In genomic region chr16:23060458-23061320, GRCh38 we compare ENCODE assay signal across 8 cellular contexts.
DNase-seq lines count a peak whose midpoint lies in the region; ATAC-seq and TF ChIP-seq lines count a peak whose summit lies in the region.

No MANE protein-coding gene starts in this region.

- no peak overlapping the region for H2AFZ ChIP-seq in GM23338

- no peak overlapping the region; the same call in 1 of the 2 replicates for H3K27ac Mint-ChIP-seq in GM23338
- H3K27ac Mint-ChIP-seq in chondrocyte (ENCODE audit: unreplicated experiment): no peak overlapping the region

- no peaks in the 10 kb centered on the region for H4K20me1 ChIP-seq in GM23338 (replicated peaks; ENCODE audit: insufficient read depth)

- H3K27ac ChIP-seq in GM23338 (ENCODE audit: low read depth): no peak overlapping the region

- no peaks in the 10 kb centered on the region for H3K36me3 ChIP-seq in GM23338 (ENCODE audit: insufficient read depth)

- H3K36me3 Mint-ChIP-seq in GM23338 (ENCODE audit: low read depth) (no peaks in the 10 kb centered on the region), chondrocyte (ENCODE audit: low read depth) (peaks cover 2% of the 10 kb centered on the region)

- H3K9me2 ChIP-seq in GM23338 (ENCODE audit: insufficient read depth): no peaks in the 10 kb centered on the region

- no peaks in the 10 kb centered on the region for H3K79me2 ChIP-seq in GM23338 (replicated peaks; ENCODE audit: insufficient read depth)

- peak; percentile 97 for TF ChIP-seq CTCF in AG10803 (conservative IDR thresholded peaks at IDR 0.05; ENCODE audit: low read length)
- TF ChIP-seq CTCF in GM23338 (conservative IDR thresholded peaks at IDR 0.05; ENCODE audit: low read depth in 2 of 2): peak; percentile 83 to 90
- peak; percentile 92 for TF ChIP-seq CTCF in chondrocyte (IDR thresholded peaks at IDR 0.05)

- H3K4me1 ChIP-seq in GM23338 (ENCODE audit: insufficient read depth): peaks cover 4% of the 10 kb centered on the region

- H3K4me3 Mint-ChIP-seq in GM23338 (no peak overlapping the region), chondrocyte (ENCODE audit: unreplicated experiment) (no peak overlapping the region)

- ATAC-seq in GM23338 (peak; percentile 88), left lobe of liver (peak; percentile 98), GM19455 (IDR thresholded peaks at IDR 0.05; ENCODE audit: unreplicated experiment) (no peak)

- H3K4me1 Mint-ChIP-seq in GM23338 (peaks cover 25% of the 10 kb centered on the region), chondrocyte (ENCODE audit: low read depth) (peaks cover 8% of the 10 kb centered on the region)

- H3K4me3 ChIP-seq in AG10803 (ENCODE audit: low read length) (no peak overlapping the region), GM23338 (no peak overlapping the region)

- H3K9me3 Mint-ChIP-seq in GM23338: no peaks in the 10 kb centered on the region
- H3K9me3 Mint-ChIP-seq in chondrocyte (ENCODE audit: low read depth): peaks cover 8% of the 10 kb centered on the region

- no peaks in the 10 kb centered on the region for H3F3A ChIP-seq in GM23338 (replicated peaks; ENCODE audit: low read depth)

- H3K27me3 Mint-ChIP-seq in GM23338 (ENCODE audit: insufficient read depth, low read depth, poor library complexity) (no peaks in the 10 kb centered on the region), chondrocyte (ENCODE audit: low read depth) (peaks cover 6% of the 10 kb centered on the region)

- H3K4me2 ChIP-seq in GM23338: no peak overlapping the region

- peak; percentile 68 for DNase-seq in AG10803 (ENCODE audit: low read depth)
- DNase-seq in GM23338 (ENCODE audit: low spot score): peak; percentile 87
- DNase-seq in NCI-H345 (lab: John Stamatoyannopoulos, UW): peak; percentile 71
- DNase-seq in activated CD4-positive, alpha-beta T cell treated with anti-CD3 and anti-CD28 coated beads for 1 hour: peak; percentile 26
- DNase-seq in chondrocyte (ENCODE audit: low spot score): no peak
- peak; percentile 62 for DNase-seq in left lobe of liver (ENCODE audit: low spot score)
- DNase-seq in stimulated activated CD4-positive, alpha-beta T cell treated with anti-CD3 and anti-CD28 coated beads, Interleukin-4, amount 100 ng/mL, for 48 hours (ENCODE audit: low read depth in 2 of 2): peak; percentile 41 to 42

- H3K27me3 ChIP-seq in GM23338 (ENCODE audit: insufficient read depth): no peaks in the 10 kb centered on the region

TF ChIP-seq in GM23338, 12 proteins besides CTCF, POLR2A, EP300 and RAD21 (continues in another document):
- TF ChIP-seq JUNB (IDR thresholded peaks at IDR 0.05; ENCODE audit: unreplicated experiment): no peak
- no peak for TF ChIP-seq ETS1 (IDR thresholded peaks at IDR 0.05)
- TF ChIP-seq STAT1 (IDR thresholded peaks at IDR 0.05; ENCODE audit: unreplicated experiment): no peak
- no peak for TF ChIP-seq NANOG (IDR thresholded peaks at IDR 0.05; ENCODE audit: borderline replicate concordance)
- no peak for TF ChIP-seq POLR2AphosphoS5 (IDR thresholded peaks at IDR 0.05; ENCODE audit: low read depth)
- no peak for TF ChIP-seq ZNF114 (CRISPR knock-in tag; IDR thresholded peaks at IDR 0.05)
- no peak for TF ChIP-seq EZH2phosphoT487 (IDR thresholded peaks at IDR 0.05; ENCODE audit: unreplicated experiment)
- TF ChIP-seq ZNF462 (CRISPR knock-in tag; IDR thresholded peaks at IDR 0.05): no peak
- no peak for TF ChIP-seq REST (IDR thresholded peaks at IDR 0.05; ENCODE audit: unreplicated experiment)
- TF ChIP-seq EZH2 (IDR thresholded peaks at IDR 0.05; ENCODE audit: low read depth, unreplicated experiment): no peak
- no peak for TF ChIP-seq ZNF331 (CRISPR knock-in tag; IDR thresholded peaks at IDR 0.05; ENCODE audit: low read depth)
